Comparison of ENCODE assay signal across 20 cellular contexts in the genomic region with DNA sequence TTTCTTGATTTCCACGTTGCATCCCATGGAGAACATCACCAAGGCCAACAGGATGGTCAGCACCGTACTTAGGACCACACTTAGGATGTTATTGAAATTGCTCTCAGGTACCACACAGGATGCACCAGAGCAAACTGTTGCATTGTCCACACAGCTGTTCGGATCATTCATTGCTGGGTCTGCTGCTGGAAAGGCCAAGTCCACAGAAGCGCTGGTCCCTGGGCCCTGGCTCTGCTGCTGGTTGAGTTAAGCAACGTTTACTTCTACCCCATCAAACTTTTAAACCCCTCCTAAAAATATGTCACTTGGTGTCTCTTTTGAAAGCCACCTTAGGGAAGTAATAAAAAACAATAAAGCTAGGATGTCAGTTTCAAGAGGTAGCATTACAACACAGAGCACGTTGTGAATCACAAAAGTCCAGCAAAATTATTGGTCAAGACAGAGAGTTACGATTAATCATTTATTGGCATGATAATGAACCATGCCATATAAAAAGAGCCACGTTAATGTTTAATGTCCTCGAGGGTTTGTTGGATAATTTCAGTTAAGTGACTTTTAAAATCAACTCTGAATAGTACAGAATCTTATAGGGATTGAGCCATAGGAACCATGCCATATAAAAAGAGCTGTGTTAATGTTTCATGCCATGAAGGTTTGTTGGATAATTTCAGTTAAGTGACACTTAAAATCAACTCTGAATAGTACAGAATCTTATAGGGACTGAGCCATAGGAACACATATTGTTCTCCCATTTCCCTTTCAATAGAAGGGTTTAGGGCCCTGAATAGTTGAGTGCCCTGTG. TPM values are rescaled to one million over a fixed set of nuclear protein-coding genes. Genes with fewer than 3 reads are reported as not detected.
"Had no signal": no experiment of that assay in that cellular context is flagged by ENCODE, and none has a peak within 500 bp of the region (broad histone marks: within the 10 kb centered on the region; RNA-seq: fewer than 3 reads in every experiment).

Gene SLC10A2, minus strand, starts transcription at position 339 of the 802 bp plus-strand sequence. Its CDS starts 168 bp downstream, at position 171.

- H3K36me3 ChIP-seq: colonic mucosa, esophagus squamous epithelium, lower lobe of right lung, neutrophil, tibial nerve, vagina had no signal

- H3K36me3 Mint-ChIP-seq: activated naive CD8-positive, alpha-beta T cell treated with anti-CD3 and anti-CD28 coated beads, Interleukin-2, amount 10 ng/mL, durations not matched to agents 7 days and 5 days; brain had no signal

- H3K9me3 Mint-ChIP-seq: T-helper 2 cell treated with Interferon-gamma antibody and Interleukin-4, amounts not matched to agents 5 μg/mL and 100 μg/mL, for 36 hours had no signal

- H3K9me3 ChIP-seq: colonic mucosa, esophagus squamous epithelium, lower lobe of right lung, neutrophil, tibial nerve, vagina had no signal

- H3K4me1 ChIP-seq: colonic mucosa, lower lobe of right lung, tibial nerve, vagina had no signal

- H3K27ac Mint-ChIP-seq: activated naive CD8-positive, alpha-beta T cell treated with anti-CD3 and anti-CD28 coated beads, Interleukin-2, amount 10 ng/mL, durations not matched to agents 7 days and 5 days; T-helper 2 cell treated with Interferon-gamma antibody and Interleukin-4, amounts not matched to agents 5 μg/mL and 100 μg/mL, for 36 hours had no signal

- H3K4me1 Mint-ChIP-seq: activated naive CD8-positive, alpha-beta T cell treated with anti-CD3 and anti-CD28 coated beads, Interleukin-2, amount 10 ng/mL, durations not matched to agents 7 days and 5 days had no signal

- H3K4me3 Mint-ChIP-seq: activated naive CD8-positive, alpha-beta T cell treated with anti-CD3 and anti-CD28 coated beads, Interleukin-2, amount 10 ng/mL, durations not matched to agents 7 days and 5 days; T-helper 2 cell treated with Interferon-gamma antibody and Interleukin-4, amounts not matched to agents 5 μg/mL and 100 μg/mL, for 36 hours had no signal

- H3K27ac ChIP-seq: colonic mucosa, esophagus squamous epithelium, lower lobe of right lung, neutrophil, vagina had no signal

- DNase-seq: activated CD4-positive, alpha-beta T cell treated with anti-CD3 and anti-CD28 coated beads, Interleukin-2, amount 50 U/mL, for 1 hour; activated naive CD4-positive, alpha-beta T cell; activated naive CD8-positive, alpha-beta T cell treated with anti-CD3 and anti-CD28 coated beads, Interleukin-2, amount 10 ng/mL, durations not matched to agents 7 days and 5 days; central memory CD4-positive, alpha-beta T cell; colonic mucosa; esophagus squamous epithelium; glutamatergic neuron; lower lobe of right lung; stimulated activated CD4-positive, alpha-beta T cell treated with anti-CD3 and anti-CD28 coated beads, Interleukin-15, amount 100 ng/mL, for 24 hours; stimulated activated CD4-positive, alpha-beta T cell treated with anti-CD3 and anti-CD28 coated beads, Interleukin-4, amount 100 ng/mL, for 1 hour; stimulated activated naive CD4-positive, alpha-beta T cell; substantia nigra had no signal

- H3K27me3 ChIP-seq: colonic mucosa, esophagus squamous epithelium, neutrophil, tibial nerve, vagina had no signal

- H3K4me3 ChIP-seq: colonic mucosa, esophagus squamous epithelium, lower lobe of right lung, vagina had no signal

- H3K27me3 Mint-ChIP-seq: brain had no signal

RNA-seq across cellular contexts. Expression of gene SLC10A2, which starts in this region (rescaled TPM):
- total RNA-seq: activated CD8-positive, alpha-beta memory T cell treated with anti-CD3 and anti-CD28 coated beads for 36 hours; activated naive CD8-positive, alpha-beta T cell treated with anti-CD3 and anti-CD28 coated beads, Interleukin-2, amount 10 ng/mL, durations not matched to agents 7 days and 5 days; esophagus squamous epithelium; fibroblast of villous mesenchyme; lower lobe of right lung; myocyte; tibial nerve; vagina had no signal
